Comparison of ENCODE assay signal across 1 cellular context in genomic region chr18:1585881-1586488, GRCh38.
TF ChIP-seq lines count a peak whose summit lies in the region.

No MANE protein-coding gene starts in this region.

TF ChIP-seq in GM23338, 12 proteins besides CTCF, POLR2A, EP300 and RAD21 (continued from another document):
- TF ChIP-seq, protein P1, sequence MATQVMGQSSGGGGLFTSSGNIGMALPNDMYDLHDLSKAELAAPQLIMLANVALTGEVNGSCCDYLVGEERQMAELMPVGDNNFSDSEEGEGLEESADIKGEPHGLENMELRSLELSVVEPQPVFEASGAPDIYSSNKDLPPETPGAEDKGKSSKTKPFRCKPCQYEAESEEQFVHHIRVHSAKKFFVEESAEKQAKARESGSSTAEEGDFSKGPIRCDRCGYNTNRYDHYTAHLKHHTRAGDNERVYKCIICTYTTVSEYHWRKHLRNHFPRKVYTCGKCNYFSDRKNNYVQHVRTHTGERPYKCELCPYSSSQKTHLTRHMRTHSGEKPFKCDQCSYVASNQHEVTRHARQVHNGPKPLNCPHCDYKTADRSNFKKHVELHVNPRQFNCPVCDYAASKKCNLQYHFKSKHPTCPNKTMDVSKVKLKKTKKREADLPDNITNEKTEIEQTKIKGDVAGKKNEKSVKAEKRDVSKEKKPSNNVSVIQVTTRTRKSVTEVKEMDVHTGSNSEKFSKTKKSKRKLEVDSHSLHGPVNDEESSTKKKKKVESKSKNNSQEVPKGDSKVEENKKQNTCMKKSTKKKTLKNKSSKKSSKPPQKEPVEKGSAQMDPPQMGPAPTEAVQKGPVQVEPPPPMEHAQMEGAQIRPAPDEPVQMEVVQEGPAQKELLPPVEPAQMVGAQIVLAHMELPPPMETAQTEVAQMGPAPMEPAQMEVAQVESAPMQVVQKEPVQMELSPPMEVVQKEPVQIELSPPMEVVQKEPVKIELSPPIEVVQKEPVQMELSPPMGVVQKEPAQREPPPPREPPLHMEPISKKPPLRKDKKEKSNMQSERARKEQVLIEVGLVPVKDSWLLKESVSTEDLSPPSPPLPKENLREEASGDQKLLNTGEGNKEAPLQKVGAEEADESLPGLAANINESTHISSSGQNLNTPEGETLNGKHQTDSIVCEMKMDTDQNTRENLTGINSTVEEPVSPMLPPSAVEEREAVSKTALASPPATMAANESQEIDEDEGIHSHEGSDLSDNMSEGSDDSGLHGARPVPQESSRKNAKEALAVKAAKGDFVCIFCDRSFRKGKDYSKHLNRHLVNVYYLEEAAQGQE (IDR thresholded peaks at IDR 0.05; ENCODE audit: unreplicated experiment), result no peak
- TF ChIP-seq EZH2 (IDR thresholded peaks at IDR 0.05; ENCODE audit: low read depth, unreplicated experiment) (no peak), ZNF331 (CRISPR knock-in tag; IDR thresholded peaks at IDR 0.05; ENCODE audit: low read depth) (no peak), NANOG (IDR thresholded peaks at IDR 0.05; ENCODE audit: borderline replicate concordance) (no peak)
